11 cellular contexts compared by ENCODE assay signal in the genomic region with DNA sequence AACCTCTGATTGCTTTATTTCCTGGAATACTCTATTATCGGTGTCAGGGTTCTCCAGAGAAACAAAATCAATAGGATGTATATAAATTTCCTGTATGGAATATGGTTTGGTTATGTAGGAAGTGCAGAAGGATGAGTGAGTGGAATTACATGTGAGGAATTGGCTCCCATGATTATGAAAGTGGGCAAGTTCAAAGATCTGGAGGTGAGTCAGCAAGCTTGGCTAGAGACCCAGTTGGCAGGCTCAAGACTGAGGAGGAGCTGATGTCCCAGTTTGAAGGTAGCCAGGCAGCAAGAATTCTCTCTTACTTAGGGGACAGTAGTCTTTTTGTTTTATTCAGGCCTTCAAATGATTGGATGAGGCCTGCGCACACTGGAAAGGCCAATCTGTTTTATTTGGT. TPM values are rescaled to one million over a fixed set of nuclear protein-coding genes. Genes with fewer than 3 reads are reported as not detected.
DNase-seq lines count a peak whose midpoint lies in the region; ATAC-seq and TF ChIP-seq lines count a peak whose summit lies in the region.
"Had no signal": no experiment of that assay in that cellular context is flagged by ENCODE, and none has a peak within 500 bp of the region (broad histone marks: within the 10 kb centered on the region; RNA-seq: fewer than 3 reads in every experiment).

No MANE protein-coding gene starts in this region.

- no peaks in the 10 kb centered on the region for H4K20me1 ChIP-seq in GM23248 (ENCODE audit: insufficient read depth)

- no peak overlapping the region for H2AFZ ChIP-seq in GM23248

- no peaks in the 10 kb centered on the region for H3K36me3 Mint-ChIP-seq in T-cell
- H3K36me3 Mint-ChIP-seq: WTC11 had no signal

- WGBS in GM23248 (ENCODE audit: low coverage in 1 of 2, low lambda C conversion rate in 2 of 2, missing lambda C conversion rate in 2 of 2), 2 experiments: 55 to 59% methylated on average over 2 of the region's 2 CpGs

- H3K4me2 ChIP-seq in GM23248 (ENCODE audit: unreplicated experiment): peak overlapping the region; percentile 42

- H3K4me1 ChIP-seq in GM23248 (ENCODE audit: insufficient read depth): peaks cover 63% of the 10 kb centered on the region
- H3K4me1 ChIP-seq in rectal smooth muscle tissue (ENCODE audit: control insufficient read depth, insufficient read depth, low read length): peaks cover 11% of the 10 kb centered on the region

- H3K4me3 Mint-ChIP-seq in T-cell: no peak overlapping the region
- H3K4me3 Mint-ChIP-seq: WTC11 had no signal

- H3K27ac ChIP-seq in GM23248 (peak overlapping the region; percentile 29), rectal smooth muscle tissue (ENCODE audit: low read depth, low read length) (peak overlapping the region; percentile 69)

- ATAC-seq in HG03108 (IDR thresholded peaks at IDR 0.05; ENCODE audit: unreplicated experiment) (no peak), T-cell (replicated peaks in 1 of 4) (no peak)
- ATAC-seq: activated naive CD4-positive, alpha-beta T cell treated with anti-CD3 and anti-CD28 coated beads, Interleukin-2, amount 50 U/mL, for 72 hours; WTC11 had no signal

- no peaks in the 10 kb centered on the region for H3K9me3 Mint-ChIP-seq in T-cell
- H3K9me3 Mint-ChIP-seq: WTC11 had no signal

- POLR2A ChIA-PET in T-cell (lab: Charles Lee): no interaction called here

- no peaks in the 10 kb centered on the region for H3K79me2 ChIP-seq in GM23248 (ENCODE audit: insufficient read depth)

- no peak for TF ChIP-seq CTCF in fibroblast of the aortic adventitia (IDR thresholded peaks at IDR 0.05; ENCODE audit: insufficient read depth, low read length)

- no peaks in the 10 kb centered on the region for H3K4me1 Mint-ChIP-seq in T-cell

- no peaks in the 10 kb centered on the region for H3K9me2 ChIP-seq in GM23248 (ENCODE audit: insufficient read depth)

- H3F3A ChIP-seq in GM23248 (ENCODE audit: insufficient read depth): peaks cover 32% of the 10 kb centered on the region

- H3K36me3 ChIP-seq in GM23248 (ENCODE audit: low read depth) (no peaks in the 10 kb centered on the region), rectal smooth muscle tissue (ENCODE audit: control insufficient read depth, insufficient read depth, low read length) (no peaks in the 10 kb centered on the region)

- H3K27me3 Mint-ChIP-seq in T-cell: no peaks in the 10 kb centered on the region

- no peaks in the 10 kb centered on the region for H3K9me3 ChIP-seq in GM23248 (ENCODE audit: low read depth)

- H3K9ac ChIP-seq in GM23248 (no peak overlapping the region), rectal smooth muscle tissue (ENCODE audit: low read length) (no peak overlapping the region)

- H3K4me3 ChIP-seq in GM23248: no peak overlapping the region
- no peak overlapping the region for H3K4me3 ChIP-seq in fibroblast of the aortic adventitia (ENCODE audit: low read depth, low read length)
- no peak overlapping the region for H3K4me3 ChIP-seq in rectal smooth muscle tissue (ENCODE audit: low read length)

- CTCF ChIA-PET in T-cell (lab: Charles Lee): no interaction called here

- in situ Hi-C loops in GM23248 (cut with MboI): no loop called here

- H3K27me3 ChIP-seq in GM23248 (replicated peaks; ENCODE audit: insufficient read depth) (no peaks in the 10 kb centered on the region), rectal smooth muscle tissue (ENCODE audit: control insufficient read depth, insufficient read depth, low read length) (no peaks in the 10 kb centered on the region)

- H3K27ac Mint-ChIP-seq in T-cell: no peak overlapping the region
- H3K27ac Mint-ChIP-seq: activated naive CD4-positive, alpha-beta T cell treated with anti-CD3 and anti-CD28 coated beads, Interleukin-2, amount 50 U/mL, for 72 hours; WTC11 had no signal

- DNase-seq in GM23248 (peak; percentile 94), SW 1271 (lab: John Stamatoyannopoulos, UW) (peak; percentile 24 to 62), fibroblast of the aortic adventitia (ENCODE audit: low read depth) (peak; percentile 96), T-cell (no peak), NCI-H1694 treated with DMSO at 0.1 percent for 48 hours (lab: John Stamatoyannopoulos, UW) (no peak), iPS-NIHi7 (ENCODE audit: extremely low spot score) (no peak)
- DNase-seq: stimulated activated CD4-positive, alpha-beta T cell treated with anti-CD3 and anti-CD28 coated beads, Interleukin-2, amount 100 ng/mL, for 48 hours had no signal

RNA-seq across cellular contexts. Expression of gene MAP3K7CL, which starts 57.5 kb away (rescaled TPM):
- total RNA-seq in GM23248 (2014; rRNA removed; shearing (Covaris generic)): 14.8 and 18.5 TPM in 2 replicates
- polyA plus RNA-seq in GM23248 (2016; fragmentation: Nextera tagmentation; extraction: Ambion mirVana): 30.0 and 34.3 TPM in 2 replicates
- total RNA-seq in fibroblast of the aortic adventitia (ENCODE audit: low replicate concordance) (6.9 and 18.7 TPM in 2 replicates), T-cell (1 to 10 TPM; 4.8 to 9.1 (median 7.4) TPM)

Comparison
In these comparisons a context has a peak if more than half of its experiments do, and no peak if none do; other contexts are left out.
1. DNase-seq: peak in GM23248 (single experiment), SW 1271 (2 of 2) and fibroblast of the aortic adventitia (single experiment); none in T-cell (0 of 34), NCI-H1694 treated with DMSO at 0.1 percent for 48 hours (single experiment) and iPS-NIHi7 (single experiment).